In the genomic region with DNA sequence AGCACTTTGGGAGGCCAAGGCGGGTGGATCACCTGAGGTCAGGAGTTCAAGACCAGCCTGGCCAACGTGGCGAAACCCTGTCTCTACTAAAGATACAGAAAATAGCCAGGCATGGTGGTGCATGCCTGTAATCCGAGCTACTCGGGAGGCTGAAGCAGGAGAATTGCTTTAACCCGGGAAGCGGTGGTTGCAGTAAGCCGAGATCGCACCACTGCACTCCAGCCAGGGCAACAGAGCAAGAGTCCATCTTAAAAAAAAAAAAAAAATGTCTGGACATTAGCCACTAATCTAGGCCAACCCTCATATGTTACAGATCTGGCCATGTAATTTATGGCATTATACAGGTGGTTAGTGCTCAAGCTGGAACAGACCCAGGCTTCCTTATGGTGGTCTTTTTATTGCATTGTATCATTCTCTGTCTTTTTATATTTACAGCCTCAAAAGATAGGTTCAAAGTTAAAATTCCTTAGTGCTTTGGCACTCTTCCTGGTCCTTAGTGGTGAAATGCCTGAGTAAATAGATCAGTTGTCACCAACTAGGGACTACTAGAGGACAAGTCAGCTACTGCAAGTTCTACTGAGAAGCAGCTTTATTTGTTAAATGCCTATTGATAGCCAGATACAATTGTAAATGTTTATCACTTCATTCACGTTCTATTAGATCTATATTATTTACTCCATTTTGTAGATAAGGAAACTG, we compare ENCODE assay signal across 9 cellular contexts. TPM values are rescaled to one million over a fixed set of nuclear protein-coding genes. Genes with fewer than 3 reads are reported as not detected.
DNase-seq lines count a peak whose midpoint lies in the region; ATAC-seq, FAIRE-seq and TF ChIP-seq lines count a peak whose summit lies in the region.
"Had no signal": no experiment of that assay in that cellular context is flagged by ENCODE, and none has a peak within 500 bp of the region (broad histone marks: within the 10 kb centered on the region; RNA-seq: fewer than 3 reads in every experiment).

No MANE protein-coding gene starts in this region.

- H3K27ac Mint-ChIP-seq in CD8-positive, alpha-beta memory T cell, result peak overlapping the region in 1 of 8 donors; percentile 32

- H3K27me3 ChIP-seq in K562 (ENCODE audit: control insufficient read depth in 2 of 2, insufficient read depth in 2 of 2, low read length in 2 of 2) (no peaks in the 10 kb centered on the region), HepG2 (ENCODE audit: control insufficient read depth in 1 of 2, insufficient read depth in 2 of 2, low read length in 2 of 2) (no peaks in the 10 kb centered on the region)
- no peaks in the 10 kb centered on the region for H3K27me3 ChIP-seq in CD8-positive, alpha-beta memory T cell (ENCODE audit: insufficient read depth, low read length, poor library complexity, severe bottlenecking)

- H3K9me1 ChIP-seq in K562 (ENCODE audit: control insufficient read depth, insufficient read depth, low read length), result no peaks in the 10 kb centered on the region

- peak; percentile 79 for ATAC-seq in K562
- peak; percentile 93 for ATAC-seq in HepG2

- POLR2A ChIA-PET in K562 (lab: Yijun Ruan, JAX) (interaction anchor here (0.7 to 1.7 kb wide), 5 partner anchors 8 to 16 kb away, joined by 3 to 6 read pairs (median 5); a partner anchor contains a TSS), HepG2 (lab: Yijun Ruan, JAX) (interaction anchor here (0.6 to 2.4 kb wide), 5 partner anchors 10 to 97 kb away, joined by 3 to 20 read pairs (median 4); a partner anchor contains a TSS)
- POLR2A ChIA-PET in CD8-positive, alpha-beta memory T cell (lab: Charles Lee), result interaction anchor here (0.6 kb wide), 1 partner anchor 39 kb away, joined by 3 read pairs; no protein-coding TSS in a partner anchor

- CTCF ChIA-PET in K562 (lab: Yijun Ruan, JAX; ENCODE audit: low intra/inter-chr PET ratio) (interaction anchor here (0.7 kb wide), 1 partner anchor 21 kb away, joined by 5 read pairs; no protein-coding TSS in a partner anchor), HepG2 (lab: Yijun Ruan, JAX; ENCODE audit: low intra/inter-chr PET ratio, low total read pairs) (interaction anchor here (1.1 kb wide), 1 partner anchor 15 kb away, joined by 4 read pairs; a partner anchor contains a TSS)
- CTCF ChIA-PET in CD8-positive, alpha-beta memory T cell (lab: Charles Lee), result no interaction called here

- H3K9me3 ChIP-seq in K562 (replicated peaks; ENCODE audit: control insufficient read depth, insufficient read depth, low read depth, low read length) (no peaks in the 10 kb centered on the region), HepG2 (ENCODE audit: low read length) (no peaks in the 10 kb centered on the region)
- no peaks in the 10 kb centered on the region for H3K9me3 ChIP-seq in CD8-positive, alpha-beta memory T cell (ENCODE audit: low read length)

- in situ Hi-C loops in K562 (cut with MboI), result no loop called here
- in situ Hi-C loops in HepG2 (cut with HindIII; ENCODE audit: extremely low pct_ligation_motif_present, low pct_unique_long_range_greater_than_20kb), result no loop called here

- no peaks in the 10 kb centered on the region for H3K9me3 Mint-ChIP-seq in CD8-positive, alpha-beta memory T cell

- H3K4me3 Mint-ChIP-seq in CD8-positive, alpha-beta memory T cell, result no peak overlapping the region

- H3K79me2 ChIP-seq in K562 (ENCODE audit: control insufficient read depth, insufficient read depth, low read length), result no peaks in the 10 kb centered on the region
- no peaks in the 10 kb centered on the region for H3K79me2 ChIP-seq in HepG2 (ENCODE audit: insufficient read depth, low read length)

- peak; percentile 69 for DNase-seq in HuH-7 (ENCODE audit: low spot score)
- DNase-seq in K562 (ENCODE audit: extremely low read depth in 1 of 4, low spot score in 3 of 4), result peak; percentile 41 to 47 (median 44)
- DNase-seq in HepG2 (ENCODE audit: low spot score), result peak; percentile 84
- no peak for DNase-seq in mucosa of gallbladder (ENCODE audit: low spot score)
- DNase-seq in COLO668 (lab: John Stamatoyannopoulos, UW; ENCODE audit: unreplicated experiment), result no peak
- DNase-seq in CD8-positive, alpha-beta memory T cell, result no peak
- DNase-seq in DMS153 (lab: John Stamatoyannopoulos, UW), result no peak
- DNase-seq: kidney glomerular epithelial cell had no signal

- TF ChIP-seq POLR2A in K562 (conservative IDR thresholded peaks at IDR 0.05) (no peak), HepG2 (IDR thresholded peaks at IDR 0.05; ENCODE audit: insufficient read depth in 1 of 2, low read depth in 2 of 2, low read length in 2 of 2) (no peak)

- H3K4me1 ChIP-seq in K562 (replicated peaks in 1 of 2; ENCODE audit: control insufficient read depth in 2 of 2, insufficient read depth in 2 of 2, low read length in 2 of 2) (peaks cover 7 to 17% of the 10 kb centered on the region in 2 experiments; a peak in 4 of 5 replicates), HepG2 (ENCODE audit: insufficient read depth, low read length) (peaks cover 31% of the 10 kb centered on the region)
- no peaks in the 10 kb centered on the region for H3K4me1 ChIP-seq in CD8-positive, alpha-beta memory T cell (ENCODE audit: insufficient read depth, low read length)

- no peaks in the 10 kb centered on the region for H3K27me3 Mint-ChIP-seq in CD8-positive, alpha-beta memory T cell

- no peaks in the 10 kb centered on the region for H3K4me1 Mint-ChIP-seq in CD8-positive, alpha-beta memory T cell

- H3K27ac ChIP-seq in C4-2B (no peak overlapping the region), K562 (ENCODE audit: extremely low read depth, low read depth, low read length) (no peak overlapping the region), HepG2 (ENCODE audit: extremely low read length, insufficient read depth, low read length) (peak overlapping the region; percentile 89)
- no peak overlapping the region for H3K27ac ChIP-seq in CD8-positive, alpha-beta memory T cell (ENCODE audit: low read depth, low read length)

- H3K4me2 ChIP-seq in K562 (ENCODE audit: insufficient read depth, low read length) (no peak overlapping the region), HepG2 (ENCODE audit: low read depth, low read length) (peak overlapping the region; percentile 64)

- no peak for TF ChIP-seq RAD21 in K562 (CRISPR knock-in tag; conservative IDR thresholded peaks at IDR 0.05 in 1 of 2, IDR thresholded peaks at IDR 0.05 in 1 of 2)
- TF ChIP-seq RAD21 in HepG2 (CRISPR knock-in tag; IDR thresholded peaks at IDR 0.05), result no peak

- intact Hi-C loops in K562 (cut with micrococcal nuclease), result no loop called here
- intact Hi-C loops in HepG2 (cut with micrococcal nuclease; ENCODE audit: unreplicated experiment), result loop anchor here (5.0 kb wide), 1 partner anchor 61 kb away; no protein-coding TSS in a partner anchor

- TF ChIP-seq EP300 in K562 (IDR thresholded peaks at IDR 0.05; ENCODE audit: low read length) (no peak), HepG2 (IDR thresholded peaks at IDR 0.05; ENCODE audit: low read depth in 2 of 2, low read length in 2 of 2) (0 out of 4 replicates have a peak, but pooled peaks of 1 of the 2 experiments have one; percentile 13), HepG2 (CRISPR knock-in tag; IDR thresholded peaks at IDR 0.05; ENCODE audit: borderline replicate concordance) (no peak)

- H3K4me3 ChIP-seq in K562 (no peak overlapping the region), HepG2 (replicated peaks in 1 of 3; ENCODE audit: insufficient read depth in 1 of 3, low read depth in 2 of 3, low read length in 3 of 3) (peak overlapping the region in 2 of 3 experiments; percentile 22 to 31; a peak in 1 of 6 replicates)
- no peak overlapping the region for H3K4me3 ChIP-seq in CD8-positive, alpha-beta memory T cell (ENCODE audit: low read length)

- H2AFZ ChIP-seq in K562 (ENCODE audit: low read depth, low read length) (peak overlapping the region; percentile 18; the same call in 1 of the 2 replicates), HepG2 (ENCODE audit: low read length) (no peak overlapping the region)

- FAIRE-seq in K562 (lab: Jason Lieb, UNC), result peak; percentile 62
- FAIRE-seq in HepG2 (lab: Jason Lieb, UNC), result peak; percentile 82

- no peaks in the 10 kb centered on the region for H3K36me3 ChIP-seq in K562 (ENCODE audit: control insufficient read depth, insufficient read depth, low read length)
- no peaks in the 10 kb centered on the region for H3K36me3 ChIP-seq in HepG2 (replicated peaks in 1 of 2; ENCODE audit: control insufficient read depth in 1 of 2, insufficient read depth in 2 of 2, low read length in 2 of 2)
- no peaks in the 10 kb centered on the region for H3K36me3 ChIP-seq in CD8-positive, alpha-beta memory T cell (ENCODE audit: insufficient read depth, low read length)

- BruUV-seq in K562 (replicated peaks; lab: Mats Ljungman, UMichigan), result no TSS peak
- no TSS peak for BruUV-seq in HepG2 (replicated peaks; lab: Mats Ljungman, UMichigan)

- peaks cover 3 to 29% (median 6%) of the 10 kb centered on the region in 3 donors for H3K36me3 Mint-ChIP-seq in CD8-positive, alpha-beta memory T cell

- 73% methylated on average over 10 of the region's 10 CpGs for WGBS in K562 (ENCODE audit: insufficient coverage, low coverage, missing lambda C conversion rate)
- WGBS in HepG2 (ENCODE audit: low lambda C conversion rate), result 15% methylated on average over 10 of the region's 10 CpGs

- H4K20me1 ChIP-seq in K562 (replicated peaks; ENCODE audit: control insufficient read depth, insufficient read depth, low read length), result no peaks in the 10 kb centered on the region
- H4K20me1 ChIP-seq in HepG2 (ENCODE audit: insufficient read depth, low read length), result no peaks in the 10 kb centered on the region

- TF ChIP-seq CTCF in C4-2B (conservative IDR thresholded peaks at IDR 0.05) (peak; percentile 79), K562 (IDR thresholded peaks at IDR 0.05 in 2 of 3, conservative IDR thresholded peaks at IDR 0.05 in 1 of 3; ENCODE audit: insufficient read depth in 2 of 3, low read depth in 1 of 3, low read length in 3 of 3) (peak; percentile 3 to 49 (median 34); a peak in 2 of 6 replicates), HepG2 (CRISPR knock-in tag; IDR thresholded peaks at IDR 0.05) (peak; percentile 53)

- H3K9ac ChIP-seq in K562 (ENCODE audit: insufficient read depth in 1 of 2, low read depth in 2 of 2, low read length in 2 of 2) (no peak overlapping the region), HepG2 (ENCODE audit: insufficient read depth, low read depth, low read length) (peak overlapping the region; percentile 32)

RNA-seq across cellular contexts. Expression of a gene that starts 16.0 kb away (rescaled TPM):
- 83.3 and 91.0 TPM in 2 replicates for total RNA-seq in K562 (2011; cell fraction: chromatin; rRNA removed; ENCODE audit: low replicate concordance)
- total RNA-seq in K562 (2011; cell fraction: nucleolus; rRNA removed), result 31.4 and 33.6 TPM in 2 replicates
- 43.4 and 46.9 TPM in 2 replicates for total RNA-seq in K562 (2011; cell fraction: nucleoplasm; rRNA removed)
- 2.5 and 3.5 TPM in 2 replicates for total RNA-seq in K562 (2014; rRNA removed)
- 3.7 and 3.9 TPM in 2 replicates for total RNA-seq in K562 (2014; rRNA removed; fragmentation: Illumina TruSeq; extraction: Trizol)
- 3.0 and 3.7 TPM in 2 replicates for total RNA-seq in K562 (2015; rRNA removed; fragmentation: Illumina TruSeq; extraction: Trizol)
- total RNA-seq in K562 (2021), result 3.9 and 6.0 TPM in 2 replicates
- polyA plus RNA-seq in K562 (2011; rRNA removed), result 3.9 and 5.0 TPM in 2 replicates
- 2.4 and 2.6 TPM in 2 replicates for polyA plus RNA-seq in K562 (2011; cell fraction: cytosol; rRNA removed)
- 22.8 and 29.8 TPM in 2 replicates for polyA plus RNA-seq in K562 (2011; cell fraction: nucleus; rRNA removed)
- 1.8 and 4.2 TPM in 2 replicates for polyA plus RNA-seq in K562 (2012)
- polyA plus RNA-seq in K562 (2014; fragmentation: Illumina TruSeq; extraction: Trizol), result 3.7 and 3.8 TPM in 2 replicates
- under 1 TPM; 0.45 to 0.71 TPM for polyA plus RNA-seq in K562 (2014; fragmentation: Nextera tagmentation; extraction: Ambion mirVana)
- 3.6 and 4.8 TPM in 2 replicates for polyA plus RNA-seq in K562 (2014; rRNA removed)
- 7.9 and 8.6 TPM in 2 replicates for polyA minus RNA-seq in K562 (2011; rRNA and poly(A)+ RNA removed)
- polyA minus RNA-seq in K562 (2011; cell fraction: cytosol; rRNA and poly(A)+ RNA removed), result 2.5 TPM in 2 replicates
- polyA minus RNA-seq in K562 (2011; cell fraction: nucleus; rRNA and poly(A)+ RNA removed), result 11.8 and 15.1 TPM in 2 replicates
- 2.7 and 5.3 TPM in 2 replicates for total RNA-seq in HepG2 (2016; rRNA removed; fragmentation: Illumina TruSeq; extraction: Trizol)
- 1.0 and 1.3 TPM in 2 replicates for total RNA-seq in HepG2 (2016; cell fraction: cytosol; rRNA removed; fragmentation: Illumina TruSeq; extraction: Trizol; ENCODE audit: low read depth)
- 2.6 and 4.9 TPM in 2 replicates for total RNA-seq in HepG2 (2016; cell fraction: insoluble cytoplasmic fraction; rRNA removed; fragmentation: Illumina TruSeq; extraction: Trizol)
- 0.86 and 1.4 TPM in 2 replicates for total RNA-seq in HepG2 (2016; cell fraction: membrane; rRNA removed; fragmentation: Illumina TruSeq; extraction: Trizol)
- 9.0 and 12.9 TPM in 2 replicates for total RNA-seq in HepG2 (2016; cell fraction: nucleus; rRNA removed; fragmentation: Illumina TruSeq; extraction: Trizol)
- polyA plus RNA-seq in HepG2 (2011; rRNA removed), result 7.5 and 9.0 TPM in 2 replicates
- 1.7 and 1.9 TPM in 2 replicates for polyA plus RNA-seq in HepG2 (2011; cell fraction: cytosol; rRNA removed)
- 57.0 and 60.2 TPM in 2 replicates for polyA plus RNA-seq in HepG2 (2011; cell fraction: nucleus; rRNA removed)
- polyA plus RNA-seq in HepG2 (2012), result 5.9 and 8.8 TPM in 2 replicates
- 0.23 and 0.53 TPM in 2 replicates for polyA plus RNA-seq in HepG2 (2016; cell fraction: cytosol; fragmentation: Illumina TruSeq; extraction: Trizol; ENCODE audit: low read depth)
- polyA plus RNA-seq in HepG2 (2016; cell fraction: insoluble cytoplasmic fraction; fragmentation: Illumina TruSeq; extraction: Trizol; ENCODE audit: low read depth), result 1.4 and 1.8 TPM in 2 replicates
- 0.34 and 0.55 TPM in 2 replicates for polyA plus RNA-seq in HepG2 (2016; cell fraction: membrane; fragmentation: Illumina TruSeq; extraction: Trizol; ENCODE audit: low read depth)
- polyA plus RNA-seq in HepG2 (2016; cell fraction: nucleus; fragmentation: Illumina TruSeq; extraction: Trizol; ENCODE audit: insufficient read depth, low read depth), result 20.5 and 20.8 TPM in 2 replicates
- 8.8 and 8.9 TPM in 2 replicates for polyA minus RNA-seq in HepG2 (2011; rRNA and poly(A)+ RNA removed; ENCODE audit: low replicate concordance)
- 1.9 and 2.0 TPM in 2 replicates for polyA minus RNA-seq in HepG2 (2011; cell fraction: cytosol; rRNA and poly(A)+ RNA removed)
- 28.7 and 30.3 TPM in 2 replicates for polyA minus RNA-seq in HepG2 (2011; cell fraction: nucleus; rRNA and poly(A)+ RNA removed)
- 9.8 TPM for total RNA-seq in mucosa of gallbladder
- 1 to 10 TPM; 6.5 to 7.6 TPM for total RNA-seq in CD8-positive, alpha-beta memory T cell
- polyA plus RNA-seq in CD8-positive, alpha-beta memory T cell, result 1.3 TPM

RNA-seq across cellular contexts. Expression of a gene that starts 42.7 kb away (rescaled TPM):
- total RNA-seq in K562 (2011; cell fraction: chromatin; rRNA removed; ENCODE audit: low replicate concordance), result 17.7 and 33.3 TPM in 2 replicates
- total RNA-seq in K562 (2011; cell fraction: nucleolus; rRNA removed), result 12.5 and 13.2 TPM in 2 replicates
- 19.1 and 35.8 TPM in 2 replicates for total RNA-seq in K562 (2011; cell fraction: nucleoplasm; rRNA removed)
- total RNA-seq in K562 (2014; rRNA removed) (30.6 and 37.0 TPM in 2 replicates), K562 (2014; rRNA removed; fragmentation: Illumina TruSeq; extraction: Trizol) (58.6 and 67.7 TPM in 2 replicates), K562 (2015; rRNA removed; fragmentation: Illumina TruSeq; extraction: Trizol) (48.8 and 54.1 TPM in 2 replicates), K562 (2021) (43.3 and 48.9 TPM in 2 replicates), HepG2 (2016; rRNA removed; fragmentation: Illumina TruSeq; extraction: Trizol) (32.9 and 49.4 TPM in 2 replicates), mucosa of gallbladder (12.5 TPM)
- polyA plus RNA-seq in K562 (2011; rRNA removed) (43.3 and 64.9 TPM in 2 replicates), K562 (2014; fragmentation: Illumina TruSeq; extraction: Trizol) (49.7 and 60.8 TPM in 2 replicates), K562 (2014; fragmentation: Nextera tagmentation; extraction: Ambion mirVana) (10 to 100 TPM; 51.6 to 57.8 TPM), K562 (2014; rRNA removed) (42.8 and 47.7 TPM in 2 replicates), HepG2 (2011; rRNA removed) (10.0 and 11.6 TPM in 2 replicates)
- polyA plus RNA-seq in K562 (2011; cell fraction: cytosol; rRNA removed), result 14.2 and 23.3 TPM in 2 replicates
- 8.9 and 9.2 TPM in 2 replicates for polyA plus RNA-seq in K562 (2011; cell fraction: nucleus; rRNA removed)
- polyA plus RNA-seq in K562 (2012), result 25.3 and 44.8 TPM in 2 replicates
- 36.0 and 41.6 TPM in 2 replicates for polyA minus RNA-seq in K562 (2011; rRNA and poly(A)+ RNA removed)
- polyA minus RNA-seq in K562 (2011; cell fraction: cytosol; rRNA and poly(A)+ RNA removed), result 9.2 and 21.6 TPM in 2 replicates
- 5.8 and 8.3 TPM in 2 replicates for polyA minus RNA-seq in K562 (2011; cell fraction: nucleus; rRNA and poly(A)+ RNA removed)
- total RNA-seq in HepG2 (2016; cell fraction: cytosol; rRNA removed; fragmentation: Illumina TruSeq; extraction: Trizol; ENCODE audit: low read depth), result 8.7 and 10.9 TPM in 2 replicates
- total RNA-seq in HepG2 (2016; cell fraction: insoluble cytoplasmic fraction; rRNA removed; fragmentation: Illumina TruSeq; extraction: Trizol), result 32.1 and 46.9 TPM in 2 replicates
- total RNA-seq in HepG2 (2016; cell fraction: membrane; rRNA removed; fragmentation: Illumina TruSeq; extraction: Trizol), result 18.3 and 18.9 TPM in 2 replicates
- 11.2 and 15.2 TPM in 2 replicates for total RNA-seq in HepG2 (2016; cell fraction: nucleus; rRNA removed; fragmentation: Illumina TruSeq; extraction: Trizol)
- polyA plus RNA-seq in HepG2 (2011; cell fraction: cytosol; rRNA removed), result 6.5 and 10.4 TPM in 2 replicates
- 3.3 and 4.6 TPM in 2 replicates for polyA plus RNA-seq in HepG2 (2011; cell fraction: nucleus; rRNA removed)
- 9.7 and 11.7 TPM in 2 replicates for polyA plus RNA-seq in HepG2 (2012)
- polyA plus RNA-seq in HepG2 (2016; cell fraction: cytosol; fragmentation: Illumina TruSeq; extraction: Trizol; ENCODE audit: low read depth), result 7.5 and 10.5 TPM in 2 replicates
- polyA plus RNA-seq in HepG2 (2016; cell fraction: insoluble cytoplasmic fraction; fragmentation: Illumina TruSeq; extraction: Trizol; ENCODE audit: low read depth), result 42.4 and 46.1 TPM in 2 replicates
- polyA plus RNA-seq in HepG2 (2016; cell fraction: membrane; fragmentation: Illumina TruSeq; extraction: Trizol; ENCODE audit: low read depth), result 13.8 and 16.6 TPM in 2 replicates
- polyA plus RNA-seq in HepG2 (2016; cell fraction: nucleus; fragmentation: Illumina TruSeq; extraction: Trizol; ENCODE audit: insufficient read depth, low read depth), result 17.3 and 19.7 TPM in 2 replicates
- polyA minus RNA-seq in HepG2 (2011; rRNA and poly(A)+ RNA removed; ENCODE audit: low replicate concordance), result 2.0 and 13.0 TPM in 2 replicates
- polyA minus RNA-seq in HepG2 (2011; cell fraction: cytosol; rRNA and poly(A)+ RNA removed), result 7.4 and 11.5 TPM in 2 replicates
- 5.2 and 6.3 TPM in 2 replicates for polyA minus RNA-seq in HepG2 (2011; cell fraction: nucleus; rRNA and poly(A)+ RNA removed)
- 10 to 100 TPM; 56.7 to 56.8 TPM for total RNA-seq in CD8-positive, alpha-beta memory T cell
- polyA plus RNA-seq in CD8-positive, alpha-beta memory T cell, result 33.4 TPM

RNA-seq across cellular contexts. Expression of a gene that starts 42.8 kb away (rescaled TPM):
- 13.6 and 19.2 TPM in 2 replicates for total RNA-seq in K562 (2011; cell fraction: chromatin; rRNA removed; ENCODE audit: low replicate concordance)
- total RNA-seq in K562 (2011; cell fraction: nucleolus; rRNA removed), result 6.5 and 6.7 TPM in 2 replicates
- total RNA-seq in K562 (2011; cell fraction: nucleoplasm; rRNA removed), result 13.9 and 23.0 TPM in 2 replicates
- total RNA-seq in K562 (2014; rRNA removed) (7.9 and 9.8 TPM in 2 replicates), K562 (2014; rRNA removed; fragmentation: Illumina TruSeq; extraction: Trizol) (19.1 and 19.7 TPM in 2 replicates), K562 (2015; rRNA removed; fragmentation: Illumina TruSeq; extraction: Trizol) (15.4 and 16.1 TPM in 2 replicates), K562 (2021) (18.9 and 20.4 TPM in 2 replicates), HepG2 (2016; rRNA removed; fragmentation: Illumina TruSeq; extraction: Trizol) (14.8 and 26.0 TPM in 2 replicates), mucosa of gallbladder (22.5 TPM)
- polyA plus RNA-seq in K562 (2011; rRNA removed) (14.0 and 14.8 TPM in 2 replicates), K562 (2014; fragmentation: Illumina TruSeq; extraction: Trizol) (17.0 and 17.9 TPM in 2 replicates), K562 (2014; fragmentation: Nextera tagmentation; extraction: Ambion mirVana) (1 to 10 TPM; 3.9 to 7.2 TPM), K562 (2014; rRNA removed) (9.5 and 10.8 TPM in 2 replicates), HepG2 (2011; rRNA removed) (4.1 and 5.8 TPM in 2 replicates)
- 9.5 and 14.7 TPM in 2 replicates for polyA plus RNA-seq in K562 (2011; cell fraction: cytosol; rRNA removed)
- 6.4 and 7.7 TPM in 2 replicates for polyA plus RNA-seq in K562 (2011; cell fraction: nucleus; rRNA removed)
- 10.3 and 17.1 TPM in 2 replicates for polyA plus RNA-seq in K562 (2012)
- 17.0 and 25.0 TPM in 2 replicates for polyA minus RNA-seq in K562 (2011; rRNA and poly(A)+ RNA removed)
- polyA minus RNA-seq in K562 (2011; cell fraction: cytosol; rRNA and poly(A)+ RNA removed), result 5.6 and 7.8 TPM in 2 replicates
- polyA minus RNA-seq in K562 (2011; cell fraction: nucleus; rRNA and poly(A)+ RNA removed), result 4.4 and 7.0 TPM in 2 replicates
- total RNA-seq in HepG2 (2016; cell fraction: cytosol; rRNA removed; fragmentation: Illumina TruSeq; extraction: Trizol; ENCODE audit: low read depth), result 1.7 and 3.9 TPM in 2 replicates
- 16.4 and 25.0 TPM in 2 replicates for total RNA-seq in HepG2 (2016; cell fraction: insoluble cytoplasmic fraction; rRNA removed; fragmentation: Illumina TruSeq; extraction: Trizol)
- total RNA-seq in HepG2 (2016; cell fraction: membrane; rRNA removed; fragmentation: Illumina TruSeq; extraction: Trizol), result 5.9 and 7.8 TPM in 2 replicates
- total RNA-seq in HepG2 (2016; cell fraction: nucleus; rRNA removed; fragmentation: Illumina TruSeq; extraction: Trizol), result 8.2 and 9.4 TPM in 2 replicates
- 4.0 and 6.6 TPM in 2 replicates for polyA plus RNA-seq in HepG2 (2011; cell fraction: cytosol; rRNA removed)
- 3.5 and 4.5 TPM in 2 replicates for polyA plus RNA-seq in HepG2 (2011; cell fraction: nucleus; rRNA removed)
- polyA plus RNA-seq in HepG2 (2012), result 5.1 and 5.9 TPM in 2 replicates
- polyA plus RNA-seq in HepG2 (2016; cell fraction: cytosol; fragmentation: Illumina TruSeq; extraction: Trizol; ENCODE audit: low read depth), result 0.71 and 0.75 TPM in 2 replicates
- polyA plus RNA-seq in HepG2 (2016; cell fraction: insoluble cytoplasmic fraction; fragmentation: Illumina TruSeq; extraction: Trizol; ENCODE audit: low read depth), result 16.5 and 17.4 TPM in 2 replicates
- polyA plus RNA-seq in HepG2 (2016; cell fraction: membrane; fragmentation: Illumina TruSeq; extraction: Trizol; ENCODE audit: low read depth), result 2.4 and 3.5 TPM in 2 replicates
- 11.6 and 12.8 TPM in 2 replicates for polyA plus RNA-seq in HepG2 (2016; cell fraction: nucleus; fragmentation: Illumina TruSeq; extraction: Trizol; ENCODE audit: insufficient read depth, low read depth)
- polyA minus RNA-seq in HepG2 (2011; rRNA and poly(A)+ RNA removed; ENCODE audit: low replicate concordance), result 5.2 and 9.8 TPM in 2 replicates
- polyA minus RNA-seq in HepG2 (2011; cell fraction: cytosol; rRNA and poly(A)+ RNA removed), result 3.0 and 4.5 TPM in 2 replicates
- polyA minus RNA-seq in HepG2 (2011; cell fraction: nucleus; rRNA and poly(A)+ RNA removed), result 4.8 and 5.7 TPM in 2 replicates
- total RNA-seq in CD8-positive, alpha-beta memory T cell, result 10 to 100 TPM; 23.7 to 24.7 TPM
- 6.8 TPM for polyA plus RNA-seq in CD8-positive, alpha-beta memory T cell

Comparison
In these comparisons a context has a peak if more than half of its experiments do, and no peak if none do; other contexts are left out.
1. DNase-seq: peak in HuH-7 (single experiment), K562 (4 of 4) and HepG2 (single experiment); none in mucosa of gallbladder (single experiment), COLO668 (single experiment), CD8-positive, alpha-beta memory T cell (0 of 5) and DMS153 (single experiment).
2. H3K4me3 ChIP-seq: peak in HepG2 (2 of 3); none in K562 (single experiment) and CD8-positive, alpha-beta memory T cell (single experiment).
3. Peak in every context shown above with its lines, with median percentiles within 50 percentile points of each other: CTCF ChIP-seq.